ENCODE assay signal across 16 cellular contexts in genomic region chr6:118146584-118146983, GRCh38.
DNase-seq lines count a peak whose midpoint lies in the region; ATAC-seq and TF ChIP-seq lines count a peak whose summit lies in the region.
"Had no signal": no experiment of that assay in that cellular context is flagged by ENCODE, and none has a peak within 500 bp of the region (broad histone marks: within the 10 kb centered on the region; RNA-seq: fewer than 3 reads in every experiment).

No MANE protein-coding gene starts in this region.

- no peak overlapping the region for H3K27ac ChIP-seq in PC-9
- H3K27ac ChIP-seq: RWPE1 had no signal

- H4K20me1 ChIP-seq in PC-9 (ENCODE audit: insufficient read depth): no peaks in the 10 kb centered on the region

- H3K4me3 ChIP-seq in fibroblast of mammary gland (ENCODE audit: control insufficient read depth, low read depth, low read length): no peak overlapping the region
- H3K4me3 ChIP-seq in PC-9: no peak overlapping the region
- H3K4me3 ChIP-seq: HAP-1 had no signal

- H3K9me3 ChIP-seq in PC-9 (ENCODE audit: insufficient read depth, low read depth): 0 out of 2 replicates have a peak, but pooled peaks cover 2% of the 10 kb centered on the region
- H3K9me3 ChIP-seq: HAP-1 had no signal

- BruUV-seq in PC-9 (replicated peaks; lab: Mats Ljungman, UMichigan): no TSS peak

- TF ChIP-seq CTCF in fibroblast of mammary gland (conservative IDR thresholded peaks at IDR 0.05; ENCODE audit: control insufficient read depth, insufficient read depth, low read depth, low read length) (no peak), GM10248 (IDR thresholded peaks at IDR 0.05; ENCODE audit: control extremely low read depth, extremely low read depth, low read depth, missing control alignments) (no peak), PC-9 (conservative IDR thresholded peaks at IDR 0.05) (no peak)

- no peak for ATAC-seq in GM18519 (IDR thresholded peaks at IDR 0.05; ENCODE audit: low FRiP score, unreplicated experiment)
- ATAC-seq: PC-3 had no signal

- DNase-seq in NCI-H1048 (lab: John Stamatoyannopoulos, UW) (peak; percentile 8), T47D (ENCODE audit: low read depth in 1 of 2, low spot score in 1 of 2) (peak; percentile 1 to 89), fibroblast of mammary gland (ENCODE audit: low read depth) (peak; percentile 12), non-pigmented ciliary epithelial cell (ENCODE audit: low read depth) (peak; percentile 5), GM10248 (ENCODE audit: extremely low spot score) (no peak), NCI-H446 (lab: John Stamatoyannopoulos, UW) (no peak), PC-9 (no peak)
- DNase-seq: DMS79 treated with DMSO at 0.1 percent for 48 hours, Karpas-422, NCI-H187, NCI-H226, NCI-H524 treated with DMSO at 0.1 percent for 48 hours, PC-3 had no signal

- H3F3A ChIP-seq in PC-9 (ENCODE audit: insufficient read depth, low read depth): no peaks in the 10 kb centered on the region

- POLR2A ChIA-PET in GM10248 (lab: Yijun Ruan, JAX) (no interaction called here), PC-9 (lab: Charles Lee; ENCODE audit: unreplicated experiment) (no interaction called here)

- no peaks in the 10 kb centered on the region for H3K27me3 ChIP-seq in PC-9 (ENCODE audit: insufficient read depth, low read depth)

- H3K4me1 ChIP-seq in PC-9 (replicated peaks; ENCODE audit: insufficient read depth): no peaks in the 10 kb centered on the region
- H3K4me1 ChIP-seq: HAP-1 had no signal

- intact Hi-C loops in PC-9 (cut with micrococcal nuclease; ENCODE audit: unreplicated experiment): no loop called here

- H3K9me2 ChIP-seq in PC-9 (ENCODE audit: insufficient read depth): no peaks in the 10 kb centered on the region

- CTCF ChIA-PET in GM10248 (lab: Yijun Ruan, JAX): no interaction called here
- CTCF ChIA-PET in PC-9 (lab: Charles Lee): no interaction called here

- in situ Hi-C loops in T47D (cut with HindIII; ENCODE audit: low pct_unique_long_range_greater_than_20kb, low sequenced_read_pairs): no loop called here

- H3K4me2 ChIP-seq in PC-9: no peak overlapping the region

- no peak overlapping the region for H2AFZ ChIP-seq in PC-9

- no peaks in the 10 kb centered on the region for H3K36me3 ChIP-seq in PC-9 (ENCODE audit: low read depth)
- H3K36me3 ChIP-seq: HAP-1 had no signal

- H3K79me2 ChIP-seq in PC-9 (ENCODE audit: low read depth): no peaks in the 10 kb centered on the region

Comparison
In these comparisons a context has a peak if more than half of its experiments do, and no peak if none do; other contexts are left out.
1. DNase-seq: peak in NCI-H1048 (single experiment), T47D (2 of 2), fibroblast of mammary gland (single experiment) and non-pigmented ciliary epithelial cell (single experiment); none in GM10248 (single experiment), NCI-H446 (0 of 2) and PC-9 (0 of 2).